In genomic region chr3:78794431-78794830, GRCh38 we compare ENCODE assay signal across 19 cellular contexts.
DNase-seq lines count a peak whose midpoint lies in the region; ATAC-seq and TF ChIP-seq lines count a peak whose summit lies in the region.
"Had no signal": no experiment of that assay in that cellular context is flagged by ENCODE, and none has a peak within 500 bp of the region (broad histone marks: within the 10 kb centered on the region; RNA-seq: fewer than 3 reads in every experiment).

No MANE protein-coding gene starts in this region.

- POLR2A ChIA-PET in CD8-positive, alpha-beta memory T cell (lab: Charles Lee) = no interaction called here

- DNase-seq in NCI-H345 (lab: John Stamatoyannopoulos, UW) = peak; percentile 1
- no peak for DNase-seq in NCI-H345 treated with DMSO at 0.1 percent for 48 hours (lab: John Stamatoyannopoulos, UW; ENCODE audit: unreplicated experiment)
- DNase-seq in LHCN-M2 (ENCODE audit: low read depth) = peak; percentile 71
- peak in 1 of 2 donors; percentile 54 for DNase-seq in foreskin keratinocyte
- no peak for DNase-seq in effector memory CD8-positive, alpha-beta T cell
- no peak for DNase-seq in activated T-cell treated with anti-CD3 and anti-CD28 coated beads, Interleukin-2, amount 50 U/mL, for 1 hour
- no peak for DNase-seq in CD8-positive, alpha-beta memory T cell
- DNase-seq: DMS79 treated with DMSO at 0.1 percent for 48 hours, H9, HFFc6, Kasumi-1, MG63, NCI-H1417, NCI-H1694 treated with DMSO at 0.1 percent for 48 hours, NCI-H2081 treated with DMSO at 0.1 percent for 48 hours, NCI-H510A, NCI-H748 treated with DMSO at 0.1 percent for 48 hours had no signal

- CTCF ChIA-PET in CD8-positive, alpha-beta memory T cell (lab: Charles Lee) = interaction anchor here (1.2 kb wide), 1 partner anchor 21 kb away, joined by 3 read pairs; no protein-coding TSS in a partner anchor

- H3K27ac ChIP-seq in foreskin keratinocyte = no peak overlapping the region
- H3K27ac ChIP-seq in CD8-positive, alpha-beta memory T cell (ENCODE audit: low read depth, low read length) = no peak overlapping the region

- no peak overlapping the region for H3K27ac Mint-ChIP-seq in effector memory CD8-positive, alpha-beta T cell
- no peak overlapping the region for H3K27ac Mint-ChIP-seq in CD8-positive, alpha-beta memory T cell
- H3K27ac Mint-ChIP-seq: HFFc6 had no signal

- H3K4me3 Mint-ChIP-seq in effector memory CD8-positive, alpha-beta T cell = no peak overlapping the region
- no peak overlapping the region for H3K4me3 Mint-ChIP-seq in CD8-positive, alpha-beta memory T cell
- H3K4me3 Mint-ChIP-seq: H9, HFFc6 had no signal

- peak; percentile 76 for ATAC-seq in foreskin keratinocyte
- ATAC-seq in effector memory CD8-positive, alpha-beta T cell (replicated peaks) = no peak
- ATAC-seq: GM12878, Panc1 had no signal

- no peaks in the 10 kb centered on the region for H3K36me3 Mint-ChIP-seq in effector memory CD8-positive, alpha-beta T cell (ENCODE audit: insufficient read depth)
- peaks cover 0 to 1% (median 0%) of the 10 kb centered on the region in 3 donors for H3K36me3 Mint-ChIP-seq in CD8-positive, alpha-beta memory T cell

- H3K4me1 ChIP-seq in foreskin keratinocyte = peaks cover 8% of the 10 kb centered on the region
- H3K4me1 ChIP-seq in CD8-positive, alpha-beta memory T cell (ENCODE audit: insufficient read depth, low read length) = no peaks in the 10 kb centered on the region

- no peaks in the 10 kb centered on the region for H3K27me3 ChIP-seq in foreskin keratinocyte
- no peaks in the 10 kb centered on the region for H3K27me3 ChIP-seq in CD8-positive, alpha-beta memory T cell (ENCODE audit: insufficient read depth, low read length, poor library complexity, severe bottlenecking)
- H3K27me3 ChIP-seq: MG63 had no signal

- no peaks in the 10 kb centered on the region for H3K9me3 ChIP-seq in CD8-positive, alpha-beta memory T cell (ENCODE audit: low read length)
- H3K9me3 ChIP-seq: MG63 had no signal

- H3K27me3 Mint-ChIP-seq in effector memory CD8-positive, alpha-beta T cell = no peaks in the 10 kb centered on the region
- H3K27me3 Mint-ChIP-seq in CD8-positive, alpha-beta memory T cell = no peaks in the 10 kb centered on the region

- peaks cover 10 to 11% of the 10 kb centered on the region in 2 donors for H3K9me3 Mint-ChIP-seq in effector memory CD8-positive, alpha-beta T cell
- H3K9me3 Mint-ChIP-seq in CD8-positive, alpha-beta memory T cell = peaks cover 5 to 21% (median 8%) of the 10 kb centered on the region in 5 donors
- H3K9me3 Mint-ChIP-seq: H9, HFFc6 had no signal

- H3K36me3 ChIP-seq in CD8-positive, alpha-beta memory T cell (ENCODE audit: insufficient read depth, low read length) = no peaks in the 10 kb centered on the region
- H3K36me3 ChIP-seq: MG63 had no signal

- TF ChIP-seq CTCF in foreskin keratinocyte (conservative IDR thresholded peaks at IDR 0.05) = no peak

- no peaks in the 10 kb centered on the region for H3K4me1 Mint-ChIP-seq in effector memory CD8-positive, alpha-beta T cell (ENCODE audit: low read depth in 2 of 2)
- H3K4me1 Mint-ChIP-seq in CD8-positive, alpha-beta memory T cell = no peaks in the 10 kb centered on the region

- no peak overlapping the region for H3K4me3 ChIP-seq in CD8-positive, alpha-beta memory T cell (ENCODE audit: low read length)
- H3K4me3 ChIP-seq: GM12878, MG63 had no signal

Comparison
In these comparisons a context has a peak if more than half of its experiments do, and no peak if none do; other contexts are left out.
1. DNase-seq: peak in NCI-H345 (single experiment) and LHCN-M2 (single experiment); none in NCI-H345 treated with DMSO at 0.1 percent for 48 hours (single experiment), effector memory CD8-positive, alpha-beta T cell (0 of 3), activated T-cell treated with anti-CD3 and anti-CD28 coated beads, Interleukin-2, amount 50 U/mL, for 1 hour (single experiment) and CD8-positive, alpha-beta memory T cell (0 of 5).